In the genomic region with DNA sequence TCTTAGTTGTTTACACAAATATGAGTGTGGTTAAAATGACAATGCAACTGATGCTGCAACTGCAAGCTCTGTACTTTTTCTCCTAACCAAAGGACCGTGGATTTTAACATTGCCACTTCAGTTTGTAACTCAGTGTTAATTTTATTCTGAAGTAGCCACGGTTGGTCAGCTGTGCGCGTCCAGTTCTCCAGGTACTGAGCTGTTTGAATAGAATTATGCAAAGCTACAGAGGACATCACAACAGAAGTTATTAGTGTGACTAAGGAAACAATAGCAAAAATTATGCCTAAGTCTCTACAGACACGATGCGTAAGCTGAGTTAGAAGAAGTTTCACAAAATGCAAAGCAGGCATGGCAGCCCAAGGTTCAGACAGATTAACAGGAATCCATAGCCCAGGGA, we compare ENCODE assay signal across 33 cellular contexts.
"Had no signal": no experiment of that assay in that cellular context is flagged by ENCODE, and none has a peak within 500 bp of the region (broad histone marks: within the 10 kb centered on the region; RNA-seq: fewer than 3 reads in every experiment).

No MANE protein-coding gene starts in this region.

- H3K9me3 ChIP-seq: body of pancreas, breast epithelium had no signal

- H3K4me3 ChIP-seq: body of pancreas, breast epithelium, PC-9 had no signal

- ATAC-seq: activated CD8-positive, alpha-beta T cell treated with anti-CD3 and anti-CD28 coated beads, Interleukin-2, amount 10 ng/mL, durations not matched to agents 7 days and 5 days; body of pancreas; Right ventricle myocardium inferior; SK-N-SH treated with all-trans-retinoic acid at 6 μM for 48 hours; T-cell; T-helper 17 cell had no signal

- H3K4me2 ChIP-seq: KMS-11, PC-9 had no signal

- H3K27ac ChIP-seq: body of pancreas, breast epithelium, KMS-11, PC-9, RWPE1, WERI-Rb-1 had no signal

- DNase-seq: activated CD4-positive, alpha-beta T cell treated with anti-CD3 and anti-CD28 coated beads for 1 hour; activated CD4-positive, alpha-beta T cell treated with anti-CD3 and anti-CD28 coated beads for 48 hours; activated CD4-positive, CD25-positive, alpha-beta regulatory T cell; activated CD8-positive, alpha-beta T cell treated with anti-CD3 and anti-CD28 coated beads, Interleukin-2, amount 10 ng/mL, durations not matched to agents 7 days and 5 days; activated gamma-delta T cell; activated naive CD4-positive, alpha-beta T cell treated with Interleukin-2 at 50 U/mL for 16 hours; activated naive CD8-positive, alpha-beta T cell treated with anti-CD3 and anti-CD28 coated beads, Interleukin-2, amount 10 ng/mL, durations not matched to agents 7 days and 5 days; activated T-cell treated with anti-CD3 and anti-CD28 coated beads, Interleukin-2, amount 50 U/mL, for 24 hours; body of pancreas; NCI-H1048; NCI-H1105 treated with DMSO at 0.1 percent for 48 hours; NCI-H1436; NCI-H1694; NCI-H1930; NCI-H2081 treated with DMSO at 0.1 percent for 48 hours; NCI-H226; NCI-H446 treated with DMSO at 0.1 percent for 48 hours; NCI-H524; NCI-H748 treated with DMSO at 0.1 percent for 48 hours; NK-92 treated with Interleukin-12 subunit alpha and Interleukin-12 subunit beta, amount 100 ng/mL, for 24 hours; SIG-M5; T-cell; T-helper 17 cell; T-helper 9 cell; WERI-Rb-1 had no signal

- H3K9ac ChIP-seq: KMS-11 had no signal

- H3K4me1 ChIP-seq: breast epithelium had no signal

- H3K36me3 ChIP-seq: breast epithelium, WERI-Rb-1 had no signal

- FAIRE-seq: astrocyte, RCC 7860 had no signal

- H2AFZ ChIP-seq: PC-9 had no signal

- H3K27me3 ChIP-seq: body of pancreas, breast epithelium had no signal
